ENCODE assay signal across 8 cellular contexts in the genomic region with DNA sequence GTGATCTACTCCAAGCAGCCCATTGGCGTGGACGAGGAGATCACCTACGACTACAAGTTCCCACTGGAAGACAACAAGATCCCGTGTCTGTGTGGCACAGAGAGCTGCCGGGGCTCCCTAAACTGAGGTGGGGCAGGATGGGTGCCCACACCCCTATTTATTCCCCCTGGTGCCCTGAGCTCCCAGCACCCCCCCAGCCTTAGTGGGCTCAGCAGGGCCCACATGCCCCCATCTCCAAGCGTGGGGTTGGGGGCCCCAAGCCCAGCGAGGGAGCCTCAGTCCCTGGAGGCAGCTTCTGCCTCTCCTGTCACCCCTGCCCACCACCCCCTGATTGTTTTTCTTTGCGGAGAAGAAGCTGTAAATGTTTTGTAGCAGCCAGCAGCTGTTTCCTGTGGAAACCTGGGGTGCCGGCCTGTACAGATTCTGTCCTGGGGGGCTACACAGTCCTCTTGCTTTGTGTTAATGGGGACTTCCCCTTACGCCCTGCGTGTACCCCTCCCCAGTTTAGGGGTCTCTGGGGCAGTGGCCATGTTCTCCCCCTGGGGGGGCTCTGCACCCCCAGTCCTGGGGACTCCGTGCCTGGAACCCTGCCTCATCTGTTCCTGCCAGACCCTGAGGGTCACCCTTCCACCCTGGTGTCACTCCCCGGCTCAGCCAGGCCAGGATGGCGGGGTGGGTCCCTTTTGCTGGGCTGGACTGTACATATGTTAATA.
"Had no signal": no experiment of that assay in that cellular context is flagged by ENCODE, and none has a peak within 500 bp of the region (broad histone marks: within the 10 kb centered on the region; RNA-seq: fewer than 3 reads in every experiment).

No MANE protein-coding gene starts in this region.

- H3K27me3 Mint-ChIP-seq: activated CD4-positive, alpha-beta memory T cell treated with anti-CD3 and anti-CD28 coated beads for 36 hours; activated naive CD8-positive, alpha-beta T cell treated with anti-CD3 and anti-CD28 coated beads, Interleukin-2, amount 10 ng/mL, durations not matched to agents 7 days and 5 days; memory B cell had no signal

- H3K27ac Mint-ChIP-seq: activated CD4-positive, alpha-beta memory T cell treated with anti-CD3 and anti-CD28 coated beads for 36 hours; nephron had no signal

- H3K27me3 ChIP-seq: dorsolateral prefrontal cortex, heart right ventricle, stomach had no signal

- H3K36me3 Mint-ChIP-seq: activated naive CD8-positive, alpha-beta T cell treated with anti-CD3 and anti-CD28 coated beads, Interleukin-2, amount 10 ng/mL, durations not matched to agents 7 days and 5 days had no signal

- H3K9me3 ChIP-seq: heart right ventricle, stomach had no signal

- H3K4me3 Mint-ChIP-seq: activated CD4-positive, alpha-beta memory T cell treated with anti-CD3 and anti-CD28 coated beads for 36 hours; activated T-cell treated with anti-CD3 and anti-CD28 coated beads, Interleukin-2, amount 50 U/mL, for 4 hours; memory B cell had no signal

- H3K9me3 Mint-ChIP-seq: activated CD4-positive, alpha-beta memory T cell treated with anti-CD3 and anti-CD28 coated beads for 36 hours; activated naive CD8-positive, alpha-beta T cell treated with anti-CD3 and anti-CD28 coated beads, Interleukin-2, amount 10 ng/mL, durations not matched to agents 7 days and 5 days; activated T-cell treated with anti-CD3 and anti-CD28 coated beads, Interleukin-2, amount 50 U/mL, for 4 hours; memory B cell; nephron had no signal

- H3K4me1 Mint-ChIP-seq: nephron had no signal
